In the genomic region with DNA sequence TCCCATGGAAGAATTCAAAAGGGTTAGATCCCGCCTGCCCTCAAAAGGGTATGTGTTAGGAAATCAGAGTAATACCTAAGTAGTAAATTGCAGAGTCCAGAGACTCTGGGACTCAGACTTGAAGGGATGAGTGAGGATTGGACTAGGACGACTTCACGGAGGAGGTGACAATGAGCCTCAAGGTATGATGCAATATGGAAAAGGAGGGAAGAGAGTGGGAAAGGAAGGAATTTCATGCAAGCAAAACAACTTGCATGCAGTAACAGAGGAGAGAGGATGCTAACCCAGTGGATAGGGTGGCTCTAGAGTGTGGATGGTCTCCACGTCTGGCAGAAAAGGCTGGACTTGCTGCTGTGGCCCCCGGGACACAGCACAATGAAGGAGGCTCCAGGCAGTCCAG, we compare ENCODE assay signal across 12 cellular contexts. TPM values are rescaled to one million over a fixed set of nuclear protein-coding genes. Genes with fewer than 3 reads are reported as not detected.
A peak's percentile ranks its signal among the peaks of the same experiment; 100 is the strongest.
DNase-seq lines count a peak whose midpoint lies in the region; ATAC-seq, FAIRE-seq and TF ChIP-seq lines count a peak whose summit lies in the region.
"Had no signal": no experiment of that assay in that cellular context is flagged by ENCODE, and none has a peak within 500 bp of the region (broad histone marks: within the 10 kb centered on the region; RNA-seq: fewer than 3 reads in every experiment).

No MANE protein-coding gene starts in this region.

- peak overlapping the region; percentile 99 for H3K4me2 ChIP-seq in keratinocyte (ENCODE audit: control insufficient read depth, extremely low read depth, insufficient read depth, low read depth, low read length)

- H3K27me3 ChIP-seq in keratinocyte (ENCODE audit: control insufficient read depth, extremely low read depth, insufficient read depth, low read length) (no peaks in the 10 kb centered on the region), subcutaneous abdominal adipose tissue (ENCODE audit: control insufficient read depth in 5 of 5, insufficient read depth in 4 of 5, low read length in 5 of 5) (no peaks in the 10 kb centered on the region)
- H3K27me3 ChIP-seq: heart right ventricle had no signal

- H3K9me3 ChIP-seq in keratinocyte (ENCODE audit: control insufficient read depth, low read depth, low read length) (no peaks in the 10 kb centered on the region), subcutaneous abdominal adipose tissue (ENCODE audit: control insufficient read depth in 5 of 5, low read length in 5 of 5) (no peaks in the 10 kb centered on the region)
- H3K9me3 ChIP-seq: heart right ventricle, mucosa of descending colon had no signal

- no peak for TF ChIP-seq CTCF in keratinocyte (optimal IDR thresholded peaks at IDR 0.05 in 1 of 3, IDR thresholded peaks at IDR 0.05 in 1 of 3, conservative IDR thresholded peaks at IDR 0.05 in 1 of 3; ENCODE audit: extremely low read depth in 1 of 3, insufficient read depth in 2 of 3, low read length in 3 of 3)

- peaks cover 28% of the 10 kb centered on the region for H3K36me3 Mint-ChIP-seq in activated T-cell treated with anti-CD3 and anti-CD28 coated beads, Interleukin-2, amount 50 U/mL, for 4 hours (ENCODE audit: insufficient read depth)
- peaks cover 45% of the 10 kb centered on the region for H3K36me3 Mint-ChIP-seq in activated T-helper 1 cell treated with anti-CD3 and anti-CD28 coated beads, Interleukin-12 subunit alpha, Interleukin-12 subunit beta, Interleukin-2, Interleukin-4 antibody, amounts not matched to agents 30 ng/mL and 10 ng/mL and 1 ng/mL, durations not matched to agents 14 hours and 24 hours and 36 hours (ENCODE audit: low read depth)

- DNase-seq in activated T-cell treated with anti-CD3 and anti-CD28 coated beads, Interleukin-2, amount 50 U/mL, for 4 hours = no peak
- no peak for DNase-seq in activated T-cell treated with anti-CD3 and anti-CD28 coated beads for 4 hours
- no peak for DNase-seq in activated T-helper 1 cell treated with anti-CD3 and anti-CD28 coated beads, Interleukin-12 subunit alpha, Interleukin-12 subunit beta, Interleukin-2, Interleukin-4 antibody, amounts not matched to agents 30 ng/mL and 10 ng/mL and 1 ng/mL, durations not matched to agents 14 hours and 24 hours and 36 hours (ENCODE audit: low spot score)
- no peak for DNase-seq in keratinocyte (ENCODE audit: low read depth, low spot score)
- no peak for DNase-seq in activated CD4-positive, CD25-positive, alpha-beta regulatory T cell treated with anti-CD3 and anti-CD28 coated beads, Interleukin-2, amount 50 U/mL, for 72 hours
- DNase-seq in NCI-H345 (lab: John Stamatoyannopoulos, UW) = no peak
- DNase-seq: heart right ventricle, mucosa of descending colon, NCI-H2081 had no signal

- peaks cover 21% of the 10 kb centered on the region for H4K20me1 ChIP-seq in keratinocyte (ENCODE audit: control insufficient read depth, extremely low read depth, insufficient read depth, low read length)

- H3K9me3 Mint-ChIP-seq in activated T-cell treated with anti-CD3 and anti-CD28 coated beads, Interleukin-2, amount 50 U/mL, for 4 hours = no peaks in the 10 kb centered on the region
- H3K9me3 Mint-ChIP-seq in activated T-helper 1 cell treated with anti-CD3 and anti-CD28 coated beads, Interleukin-12 subunit alpha, Interleukin-12 subunit beta, Interleukin-2, Interleukin-4 antibody, amounts not matched to agents 30 ng/mL and 10 ng/mL and 1 ng/mL, durations not matched to agents 14 hours and 24 hours and 36 hours = no peaks in the 10 kb centered on the region

- no peak for ATAC-seq in activated T-cell treated with anti-CD3 and anti-CD28 coated beads, Interleukin-2, amount 50 U/mL, for 4 hours
- no peak for ATAC-seq in HG03196 (IDR thresholded peaks at IDR 0.05; ENCODE audit: unreplicated experiment)
- ATAC-seq: heart right ventricle, mucosa of descending colon had no signal

- no peak for FAIRE-seq in keratinocyte (lab: Jason Lieb, UNC)
- FAIRE-seq: G401.6 had no signal

- intact Hi-C loops in activated T-helper 1 cell treated with anti-CD3 and anti-CD28 coated beads, Interleukin-12 subunit alpha, Interleukin-12 subunit beta, Interleukin-2, Interleukin-4 antibody, amounts not matched to agents 30 ng/mL and 10 ng/mL and 1 ng/mL, durations not matched to agents 14 hours and 24 hours and 36 hours (cut with micrococcal nuclease) = loop anchor here (10.0 kb wide), 2 partner anchors 718 to 1002 kb away; partner anchors contain the start of genes AIDA, BROX and WDR26

- peak overlapping the region; percentile 52 for H3K4me3 Mint-ChIP-seq in activated T-cell treated with anti-CD3 and anti-CD28 coated beads, Interleukin-2, amount 50 U/mL, for 4 hours
- H3K4me3 Mint-ChIP-seq in activated T-helper 1 cell treated with anti-CD3 and anti-CD28 coated beads, Interleukin-12 subunit alpha, Interleukin-12 subunit beta, Interleukin-2, Interleukin-4 antibody, amounts not matched to agents 30 ng/mL and 10 ng/mL and 1 ng/mL, durations not matched to agents 14 hours and 24 hours and 36 hours = peak overlapping the region; percentile 72

- no peaks in the 10 kb centered on the region for H3K27me3 Mint-ChIP-seq in activated T-cell treated with anti-CD3 and anti-CD28 coated beads, Interleukin-2, amount 50 U/mL, for 4 hours (ENCODE audit: low read depth)
- H3K27me3 Mint-ChIP-seq in activated T-helper 1 cell treated with anti-CD3 and anti-CD28 coated beads, Interleukin-12 subunit alpha, Interleukin-12 subunit beta, Interleukin-2, Interleukin-4 antibody, amounts not matched to agents 30 ng/mL and 10 ng/mL and 1 ng/mL, durations not matched to agents 14 hours and 24 hours and 36 hours (ENCODE audit: insufficient read depth) = no peaks in the 10 kb centered on the region

- H3K79me2 ChIP-seq in keratinocyte (ENCODE audit: control insufficient read depth, insufficient read depth, low read length) = peaks cover 94% of the 10 kb centered on the region

- H3K9me1 ChIP-seq in keratinocyte (ENCODE audit: control insufficient read depth, extremely low read depth, insufficient read depth, low read length) = no peaks in the 10 kb centered on the region

- peaks cover 35 to 67% of the 10 kb centered on the region in 2 experiments for H3K36me3 ChIP-seq in keratinocyte (ENCODE audit: control insufficient read depth in 2 of 2, extremely low read depth in 1 of 2, insufficient read depth in 2 of 2, low read length in 2 of 2)
- peaks cover 0 to 51% (median 43%) of the 10 kb centered on the region in 5 donors for H3K36me3 ChIP-seq in subcutaneous abdominal adipose tissue (ENCODE audit: control insufficient read depth in 5 of 5, insufficient read depth in 5 of 5, low read length in 5 of 5)

- H3K4me1 Mint-ChIP-seq in activated T-cell treated with anti-CD3 and anti-CD28 coated beads, Interleukin-2, amount 50 U/mL, for 4 hours (ENCODE audit: low read depth) = peaks cover 83% of the 10 kb centered on the region
- H3K4me1 Mint-ChIP-seq in activated T-helper 1 cell treated with anti-CD3 and anti-CD28 coated beads, Interleukin-12 subunit alpha, Interleukin-12 subunit beta, Interleukin-2, Interleukin-4 antibody, amounts not matched to agents 30 ng/mL and 10 ng/mL and 1 ng/mL, durations not matched to agents 14 hours and 24 hours and 36 hours (ENCODE audit: low read depth) = peaks cover 83% of the 10 kb centered on the region

- H2AFZ ChIP-seq in keratinocyte (ENCODE audit: control insufficient read depth, low read length) = no peak overlapping the region

- H3K27ac ChIP-seq in keratinocyte (ENCODE audit: control insufficient read depth, insufficient read depth, low read length) = peak overlapping the region; percentile 89
- peak overlapping the region; percentile 94 for H3K27ac ChIP-seq in subcutaneous abdominal adipose tissue (ENCODE audit: low read depth, low read length)

- H3K4me1 ChIP-seq in keratinocyte (ENCODE audit: control insufficient read depth, extremely low read depth, insufficient read depth, low read length) (peaks cover 50% of the 10 kb centered on the region), subcutaneous abdominal adipose tissue (ENCODE audit: control insufficient read depth in 5 of 5, insufficient read depth in 5 of 5, low read length in 5 of 5) (peaks cover 20 to 72% (median 62%) of the 10 kb centered on the region in 5 donors)

- peak overlapping the region; percentile 79 for H3K27ac Mint-ChIP-seq in activated T-helper 1 cell treated with anti-CD3 and anti-CD28 coated beads, Interleukin-12 subunit alpha, Interleukin-12 subunit beta, Interleukin-2, Interleukin-4 antibody, amounts not matched to agents 30 ng/mL and 10 ng/mL and 1 ng/mL, durations not matched to agents 14 hours and 24 hours and 36 hours

- H3K4me3 ChIP-seq in keratinocyte (ENCODE audit: control insufficient read depth in 2 of 3, extremely low read depth in 1 of 3, insufficient read depth in 2 of 3, low read depth in 1 of 3, low read length in 3 of 3) (no peak overlapping the region), subcutaneous abdominal adipose tissue (ENCODE audit: low read depth in 1 of 5, low read length in 5 of 5) (no peak overlapping the region)
- H3K4me3 ChIP-seq: mucosa of descending colon had no signal

- dilution Hi-C loops in keratinocyte (cut with MboI; ENCODE audit: extremely low pct_ligation_motif_present, low sequenced_read_pairs) = no loop called here

- H3K9ac ChIP-seq in keratinocyte (ENCODE audit: control insufficient read depth, extremely low read depth, insufficient read depth, low read length) (no peak overlapping the region), subcutaneous abdominal adipose tissue (ENCODE audit: low read length in 5 of 5) (peak overlapping the region in 1 of 5 donors; percentile 42)

RNA-seq across cellular contexts. Expression of gene CAPN2, which starts 4.8 kb away (rescaled TPM):
- 10 to 100 TPM; 19.0 to 25.1 (median 19.2) TPM for total RNA-seq in activated T-cell treated with anti-CD3 and anti-CD28 coated beads, Interleukin-2, amount 50 U/mL, for 4 hours
- total RNA-seq in activated T-helper 1 cell treated with anti-CD3 and anti-CD28 coated beads, Interleukin-12 subunit alpha, Interleukin-12 subunit beta, Interleukin-2, Interleukin-4 antibody, amounts not matched to agents 30 ng/mL and 10 ng/mL and 1 ng/mL, durations not matched to agents 14 hours and 24 hours and 36 hours = 66.3 and 70.4 TPM in 2 replicates
- polyA plus RNA-seq in keratinocyte = 278 to 366 TPM (median 350 TPM) in 3 replicates
- 134 TPM for polyA plus RNA-seq in keratinocyte (2011; ENCODE audit: low read depth)
- polyA plus RNA-seq in keratinocyte (2011; cell fraction: cytosol; rRNA removed) = 291 and 382 TPM in 2 replicates
- 489 and 510 TPM in 2 replicates for polyA plus RNA-seq in keratinocyte (2011; cell fraction: nucleus; rRNA removed)
- polyA plus RNA-seq in keratinocyte (2012; ENCODE audit: low replicate concordance) = 174 and 413 TPM in 2 replicates
- polyA minus RNA-seq in keratinocyte = 279 to 391 TPM (median 316 TPM) in 3 replicates
- 330 TPM for polyA minus RNA-seq in keratinocyte (2011; cell fraction: cytosol; rRNA and poly(A)+ RNA removed)
- 168 and 240 TPM in 2 replicates for polyA minus RNA-seq in keratinocyte (2011; cell fraction: nucleus; rRNA and poly(A)+ RNA removed)

RNA-seq across cellular contexts. Expression of gene CAPN8, which starts 51.6 kb away (rescaled TPM):
- total RNA-seq in activated T-cell treated with anti-CD3 and anti-CD28 coated beads, Interleukin-2, amount 50 U/mL, for 4 hours = not detected
- total RNA-seq in activated T-helper 1 cell treated with anti-CD3 and anti-CD28 coated beads, Interleukin-12 subunit alpha, Interleukin-12 subunit beta, Interleukin-2, Interleukin-4 antibody, amounts not matched to agents 30 ng/mL and 10 ng/mL and 1 ng/mL, durations not matched to agents 14 hours and 24 hours and 36 hours = not detected in 2 replicates
- 2.5 to 4.7 TPM (median 3.0 TPM) in 3 replicates for polyA plus RNA-seq in keratinocyte
- polyA plus RNA-seq in keratinocyte (2011; ENCODE audit: low read depth) = 0.49 TPM
- polyA plus RNA-seq in keratinocyte (2011; cell fraction: cytosol; rRNA removed) = 0.58 and 0.79 TPM in 2 replicates
- 18.0 and 22.5 TPM in 2 replicates for polyA plus RNA-seq in keratinocyte (2011; cell fraction: nucleus; rRNA removed)
- 1.2 and 2.8 TPM in 2 replicates for polyA plus RNA-seq in keratinocyte (2012; ENCODE audit: low replicate concordance)
- 1.7 to 3.0 TPM (median 2.1 TPM) in 3 replicates for polyA minus RNA-seq in keratinocyte
- polyA minus RNA-seq in keratinocyte (2011; cell fraction: cytosol; rRNA and poly(A)+ RNA removed) = not detected
- polyA minus RNA-seq in keratinocyte (2011; cell fraction: nucleus; rRNA and poly(A)+ RNA removed) = 3.2 and 4.1 TPM in 2 replicates
- total RNA-seq: heart right ventricle had no signal
